21 cellular contexts compared by ENCODE assay signal in genomic region chr1:41735139-41735538, GRCh38.
"Had no signal": no experiment of that assay in that cellular context is flagged by ENCODE, and none has a peak within 500 bp of the region (broad histone marks: within the 10 kb centered on the region; RNA-seq: fewer than 3 reads in every experiment).

No MANE protein-coding gene starts in this region.

- H3K27me3 ChIP-seq: adrenal gland, breast epithelium, colonic mucosa, esophagus muscularis mucosa, thyroid gland had no signal

- DNase-seq: activated B cell treated with CpG ODN at 0.5 μM for 24 hours; activated CD4-positive, alpha-beta T cell treated with anti-CD3 and anti-CD28 coated beads for 36 hours; activated CD4-positive, alpha-beta T cell treated with anti-CD3 and anti-CD28 coated beads, Interleukin-2, amount 50 U/mL, for 4 hours; activated CD8-positive, alpha-beta memory T cell treated with anti-CD3 and anti-CD28 coated beads for 24 hours; activated CD8-positive, alpha-beta memory T cell treated with anti-CD3 and anti-CD28 coated beads, Interleukin-2, amount 50 U/mL, for 4 hours; activated naive CD4-positive, alpha-beta T cell; activated T-cell treated with anti-CD3 and anti-CD28 coated beads, Interleukin-2, amount 50 U/mL, for 24 hours; colonic mucosa; glutamatergic neuron; mesenchymal stem cell; stimulated activated CD4-positive, alpha-beta T cell treated with anti-CD3 and anti-CD28 coated beads, Interleukin-4, amount 100 ng/mL, for 1 hour; stimulated activated naive CD4-positive, alpha-beta T cell treated with Interleukin-2 at 50 U/mL for 16 hours; T1000 had no signal

- H3K9me3 ChIP-seq: adrenal gland, breast epithelium, colonic mucosa, esophagus muscularis mucosa, thyroid gland had no signal

- H3K27me3 Mint-ChIP-seq: activated B cell treated with CpG ODN at 0.5 μM for 24 hours; activated CD4-positive, alpha-beta T cell treated with anti-CD3 and anti-CD28 coated beads for 36 hours; activated naive CD8-positive, alpha-beta T cell; activated T-cell treated with anti-CD3 and anti-CD28 coated beads, Interleukin-2, amount 50 U/mL, for 24 hours; activated T-helper 17 cell treated with anti-CD3 and anti-CD28 coated beads, Interleukin-2, amount 50 U/mL, for 72 hours had no signal

- H3K4me1 ChIP-seq: colonic mucosa had no signal

- H3K36me3 ChIP-seq: adrenal gland, breast epithelium, colonic mucosa, esophagus muscularis mucosa, thyroid gland had no signal

- H3K27ac ChIP-seq: adrenal gland, breast epithelium, colonic mucosa, esophagus muscularis mucosa had no signal

- H3K36me3 Mint-ChIP-seq: activated naive CD8-positive, alpha-beta T cell had no signal

- H3K9me3 Mint-ChIP-seq: activated T-cell treated with anti-CD3 and anti-CD28 coated beads, Interleukin-2, amount 50 U/mL, for 24 hours; nephron progenitor cell had no signal

- H3K4me3 Mint-ChIP-seq: activated B cell treated with CpG ODN at 0.5 μM for 24 hours; activated CD4-positive, alpha-beta T cell treated with anti-CD3 and anti-CD28 coated beads for 36 hours; activated T-cell treated with anti-CD3 and anti-CD28 coated beads, Interleukin-2, amount 50 U/mL, for 24 hours; activated T-helper 17 cell treated with anti-CD3 and anti-CD28 coated beads, Interleukin-2, amount 50 U/mL, for 72 hours; T-helper 1 cell treated with Interleukin-12 subunit alpha and Interleukin-12 subunit beta and Interleukin-4 antibody, amounts not matched to agents 30 μg/mL and 1 μg/mL, for 36 hours had no signal

- H3K4me3 ChIP-seq: adrenal gland, breast epithelium, colonic mucosa, esophagus muscularis mucosa, thyroid gland had no signal

- H3K27ac Mint-ChIP-seq: activated B cell treated with CpG ODN at 0.5 μM for 24 hours; activated CD4-positive, alpha-beta T cell treated with anti-CD3 and anti-CD28 coated beads for 36 hours; activated T-cell treated with anti-CD3 and anti-CD28 coated beads, Interleukin-2, amount 50 U/mL, for 24 hours; activated T-helper 17 cell treated with anti-CD3 and anti-CD28 coated beads, Interleukin-2, amount 50 U/mL, for 72 hours had no signal
